Comparison of ENCODE assay signal across 21 cellular contexts in genomic region chr6:134523051-134523450, GRCh38.
"Had no signal": no experiment of that assay in that cellular context is flagged by ENCODE, and none has a peak within 500 bp of the region (broad histone marks: within the 10 kb centered on the region; RNA-seq: fewer than 3 reads in every experiment).

No MANE protein-coding gene starts in this region.

- H3K4me1 ChIP-seq: tibial artery had no signal

- H3K27me3 Mint-ChIP-seq: memory B cell had no signal

- DNase-seq: cerebellar nuclear complex; effector memory CD8-positive, alpha-beta T cell; gastrocnemius medialis; heart right ventricle; hypothalamus; kidney glomerular epithelial cell; lower lobe of right lung; midbrain; ovary; right cardiac atrium; stimulated activated CD4-positive, alpha-beta T cell treated with anti-CD3 and anti-CD28 coated beads, Interleukin-2, amount 100 ng/mL, for 48 hours; stimulated activated naive CD4-positive, alpha-beta T cell treated with Interleukin-2 at 50 U/mL for 16 hours; tibial artery; upper lobe of left lung had no signal

- H3K27me3 ChIP-seq: esophagus muscularis mucosa, gastrocnemius medialis, heart right ventricle, ovary, suprapubic skin, tibial artery, upper lobe of left lung had no signal

- ATAC-seq: effector memory CD8-positive, alpha-beta T cell; gastrocnemius medialis; heart right ventricle; right cardiac atrium had no signal

- H3K27ac Mint-ChIP-seq: dendritic cell treated with granulocyte-macrophage colony-stimulating factor and Interleukin-4, amounts not matched to agents 40 ng/mL and 50 ng/mL, for 4 days; effector memory CD8-positive, alpha-beta T cell; memory B cell; progenitor cell of endocrine pancreas had no signal

- H3K36me3 ChIP-seq: esophagus muscularis mucosa, gastrocnemius medialis, heart right ventricle, lower lobe of right lung, ovary, suprapubic skin, tibial artery, upper lobe of left lung had no signal

- H3K27ac ChIP-seq: epithelial cell of prostate, esophagus muscularis mucosa, gastrocnemius medialis, heart right ventricle, lower lobe of right lung, ovary, suprapubic skin, tibial artery had no signal

- H3K4me3 ChIP-seq: esophagus muscularis mucosa, gastrocnemius medialis, heart right ventricle, lower lobe of right lung, ovary, smooth muscle cell, suprapubic skin, tibial artery, upper lobe of left lung had no signal

- H3K9me3 Mint-ChIP-seq: dendritic cell treated with granulocyte-macrophage colony-stimulating factor and Interleukin-4, amounts not matched to agents 40 ng/mL and 50 ng/mL, for 4 days; effector memory CD8-positive, alpha-beta T cell; memory B cell had no signal

- H3K36me3 Mint-ChIP-seq: memory B cell had no signal

- H3K4me3 Mint-ChIP-seq: dendritic cell treated with granulocyte-macrophage colony-stimulating factor and Interleukin-4, amounts not matched to agents 40 ng/mL and 50 ng/mL, for 4 days; effector memory CD8-positive, alpha-beta T cell; memory B cell had no signal

- H3K9me3 ChIP-seq: esophagus muscularis mucosa, gastrocnemius medialis, heart right ventricle, lower lobe of right lung, ovary, suprapubic skin, tibial artery, upper lobe of left lung had no signal
